ENCODE assay signal across 24 cellular contexts in genomic region chrX:19735244-19735643, GRCh38.
A peak's percentile ranks its signal among the peaks of the same experiment; 100 is the strongest.
DNase-seq lines count a peak whose midpoint lies in the region; ATAC-seq, FAIRE-seq and TF ChIP-seq lines count a peak whose summit lies in the region.
"Had no signal": no experiment of that assay in that cellular context is flagged by ENCODE, and none has a peak within 500 bp of the region (broad histone marks: within the 10 kb centered on the region; RNA-seq: fewer than 3 reads in every experiment).

No MANE protein-coding gene starts in this region.

- intact Hi-C loops in activated CD4-positive, alpha-beta T cell treated with anti-CD3 and anti-CD28 coated beads, Interleukin-2, amount 10 ng/mL, durations not matched to agents 24 days and 14 days (cut with micrococcal nuclease) = no loop called here
- intact Hi-C loops in CD4-positive, alpha-beta memory T cell (cut with micrococcal nuclease) = no loop called here
- intact Hi-C loops in esophagus muscularis mucosa (cut with DNase I) = no loop called here

- H3K27ac Mint-ChIP-seq in activated CD4-positive, alpha-beta T cell treated with anti-CD3 and anti-CD28 coated beads, Interleukin-2, amount 10 ng/mL, durations not matched to agents 24 days and 14 days = peak overlapping the region; percentile 62
- peak overlapping the region in 5 of 7 donors; percentile 26 to 76 (median 36) for H3K27ac Mint-ChIP-seq in CD4-positive, alpha-beta memory T cell
- peak overlapping the region; percentile 27 for H3K27ac Mint-ChIP-seq in mesothelial cell of epicardium
- H3K27ac Mint-ChIP-seq: T-helper 1 cell treated with Interleukin-12 subunit alpha and Interleukin-12 subunit beta and Interleukin-4 antibody, amounts not matched to agents 30 μg/mL and 1 μg/mL, for 36 hours had no signal

- H3K9me3 ChIP-seq in CD4-positive, alpha-beta memory T cell (ENCODE audit: control insufficient read depth in 1 of 2, low read length in 2 of 2) = no peaks in the 10 kb centered on the region
- no peaks in the 10 kb centered on the region for H3K9me3 ChIP-seq in esophagus muscularis mucosa
- H3K9me3 ChIP-seq: prostate gland, sigmoid colon, tibial nerve had no signal

- no peaks in the 10 kb centered on the region for H3K36me3 ChIP-seq in CD4-positive, alpha-beta memory T cell (ENCODE audit: insufficient read depth, low read length)
- H3K36me3 ChIP-seq in esophagus muscularis mucosa = no peaks in the 10 kb centered on the region
- H3K36me3 ChIP-seq: prostate gland, sigmoid colon, tibial nerve had no signal

- no peaks in the 10 kb centered on the region for H3K27me3 ChIP-seq in CD4-positive, alpha-beta memory T cell (ENCODE audit: insufficient read depth, low read length)
- H3K27me3 ChIP-seq in esophagus muscularis mucosa = no peaks in the 10 kb centered on the region
- H3K27me3 ChIP-seq: sigmoid colon had no signal

- H3K4me1 ChIP-seq in CD4-positive, alpha-beta memory T cell (ENCODE audit: insufficient read depth, low read length) = peaks cover 71% of the 10 kb centered on the region
- no peaks in the 10 kb centered on the region for H3K4me1 ChIP-seq in esophagus muscularis mucosa
- H3K4me1 ChIP-seq: prostate gland, sigmoid colon had no signal

- peaks cover 36% of the 10 kb centered on the region for H3K4me1 Mint-ChIP-seq in activated CD4-positive, alpha-beta T cell treated with anti-CD3 and anti-CD28 coated beads, Interleukin-2, amount 10 ng/mL, durations not matched to agents 24 days and 14 days
- H3K4me1 Mint-ChIP-seq in CD4-positive, alpha-beta memory T cell = peaks cover 35 to 80% (median 54%) of the 10 kb centered on the region in 4 donors
- peaks cover 26% of the 10 kb centered on the region for H3K4me1 Mint-ChIP-seq in mesothelial cell of epicardium

- ATAC-seq in HG02852 (IDR thresholded peaks at IDR 0.05; ENCODE audit: unreplicated experiment) (peak; percentile 49), GM21381 (IDR thresholded peaks at IDR 0.05; ENCODE audit: unreplicated experiment) (no peak)
- ATAC-seq: HCT116 had no signal

- no peak for FAIRE-seq in GM19239 (lab: Jason Lieb, UNC)

- TF ChIP-seq EP300 in esophagus muscularis mucosa (IDR thresholded peaks at IDR 0.05) = no peak

- no peaks in the 10 kb centered on the region for H3K27me3 Mint-ChIP-seq in activated CD4-positive, alpha-beta T cell treated with anti-CD3 and anti-CD28 coated beads, Interleukin-2, amount 10 ng/mL, durations not matched to agents 24 days and 14 days
- H3K27me3 Mint-ChIP-seq in CD4-positive, alpha-beta memory T cell = no peaks in the 10 kb centered on the region
- no peaks in the 10 kb centered on the region for H3K27me3 Mint-ChIP-seq in mesothelial cell of epicardium (ENCODE audit: low read depth)
- H3K27me3 Mint-ChIP-seq: IgD-negative memory B cell had no signal

- POLR2A ChIA-PET in CD4-positive, alpha-beta memory T cell (lab: Charles Lee; ENCODE audit: partially characterized antibody) = no interaction called here

- peaks cover 9% of the 10 kb centered on the region for H3K36me3 Mint-ChIP-seq in activated CD4-positive, alpha-beta T cell treated with anti-CD3 and anti-CD28 coated beads, Interleukin-2, amount 10 ng/mL, durations not matched to agents 24 days and 14 days (ENCODE audit: low read depth)
- H3K36me3 Mint-ChIP-seq in CD4-positive, alpha-beta memory T cell = peaks cover 0 to 20% of the 10 kb centered on the region in 2 donors
- no peaks in the 10 kb centered on the region for H3K36me3 Mint-ChIP-seq in mesothelial cell of epicardium
- H3K36me3 Mint-ChIP-seq: IgD-negative memory B cell had no signal

- DNase-seq in activated CD4-positive, alpha-beta T cell treated with anti-CD3 and anti-CD28 coated beads, Interleukin-2, amount 10 ng/mL, durations not matched to agents 24 days and 14 days = no peak
- no peak for DNase-seq in activated CD4-positive, alpha-beta T cell treated with anti-CD3 and anti-CD28 coated beads for 48 hours
- no peak for DNase-seq in CD4-positive, alpha-beta memory T cell
- no peak for DNase-seq in mesothelial cell of epicardium (ENCODE audit: low spot score in 2 of 2, unreplicated experiment in 2 of 2)
- DNase-seq in esophagus muscularis mucosa (ENCODE audit: extremely low spot score) = no peak
- no peak for DNase-seq in GM19239 (ENCODE audit: insufficient read length, low spot score)
- DNase-seq: activated CD4-positive, alpha-beta T cell treated with anti-CD3 and anti-CD28 coated beads for 1 hour; activated naive CD4-positive, alpha-beta T cell; AML-193; central memory CD4-positive, alpha-beta T cell; DMS79 treated with DMSO at 0.1 percent for 48 hours; NCI-H1105; NCI-H1930; NCI-H526 treated with DMSO at 0.1 percent for 48 hours; sigmoid colon; stimulated activated CD4-positive, alpha-beta T cell treated with anti-CD3 and anti-CD28 coated beads, Interleukin-15, amount 100 ng/mL, for 24 hours had no signal

- CTCF ChIA-PET in CD4-positive, alpha-beta memory T cell (lab: Charles Lee; ENCODE audit: partially characterized antibody) = no interaction called here

- TF ChIP-seq CTCF in mesothelial cell of epicardium (IDR thresholded peaks at IDR 0.05; ENCODE audit: unreplicated experiment) (no peak), esophagus muscularis mucosa (IDR thresholded peaks at IDR 0.05) (no peak)

- TF ChIP-seq POLR2A in esophagus muscularis mucosa (IDR thresholded peaks at IDR 0.05; ENCODE audit: low read depth) = no peak

- 84% methylated on average over 1 of the region's 1 CpG for WGBS in esophagus muscularis mucosa

- H3K9me3 Mint-ChIP-seq in activated CD4-positive, alpha-beta T cell treated with anti-CD3 and anti-CD28 coated beads, Interleukin-2, amount 10 ng/mL, durations not matched to agents 24 days and 14 days = no peaks in the 10 kb centered on the region
- H3K9me3 Mint-ChIP-seq in CD4-positive, alpha-beta memory T cell = no peaks in the 10 kb centered on the region
- peaks cover 14% of the 10 kb centered on the region for H3K9me3 Mint-ChIP-seq in mesothelial cell of epicardium
- H3K9me3 Mint-ChIP-seq: IgD-negative memory B cell; T-helper 1 cell treated with Interleukin-12 subunit alpha and Interleukin-12 subunit beta and Interleukin-4 antibody, amounts not matched to agents 30 μg/mL and 1 μg/mL, for 36 hours had no signal

- H3K4me3 Mint-ChIP-seq in activated CD4-positive, alpha-beta T cell treated with anti-CD3 and anti-CD28 coated beads, Interleukin-2, amount 10 ng/mL, durations not matched to agents 24 days and 14 days = no peak overlapping the region
- H3K4me3 Mint-ChIP-seq in CD4-positive, alpha-beta memory T cell = peak overlapping the region in 2 of 8 donors; percentile 5 to 69
- H3K4me3 Mint-ChIP-seq in mesothelial cell of epicardium = no peak overlapping the region
- H3K4me3 Mint-ChIP-seq: IgD-negative memory B cell; T-helper 1 cell treated with Interleukin-12 subunit alpha and Interleukin-12 subunit beta and Interleukin-4 antibody, amounts not matched to agents 30 μg/mL and 1 μg/mL, for 36 hours had no signal

- H3K4me3 ChIP-seq in CD4-positive, alpha-beta memory T cell (ENCODE audit: low read length in 2 of 2) = no peak overlapping the region
- H3K4me3 ChIP-seq in esophagus muscularis mucosa = no peak overlapping the region
- H3K4me3 ChIP-seq: prostate gland, sigmoid colon, SK-N-MC, tibial nerve had no signal

- no peak overlapping the region for H3K27ac ChIP-seq in CD4-positive, alpha-beta memory T cell (ENCODE audit: low read depth, low read length)
- H3K27ac ChIP-seq in esophagus muscularis mucosa (replicated peaks in 1 of 4) = no peak overlapping the region
- H3K27ac ChIP-seq: prostate gland, sigmoid colon, SK-N-MC, tibial nerve had no signal
